Comparison of ENCODE assay signal across 1 cellular context in the genomic region with DNA sequence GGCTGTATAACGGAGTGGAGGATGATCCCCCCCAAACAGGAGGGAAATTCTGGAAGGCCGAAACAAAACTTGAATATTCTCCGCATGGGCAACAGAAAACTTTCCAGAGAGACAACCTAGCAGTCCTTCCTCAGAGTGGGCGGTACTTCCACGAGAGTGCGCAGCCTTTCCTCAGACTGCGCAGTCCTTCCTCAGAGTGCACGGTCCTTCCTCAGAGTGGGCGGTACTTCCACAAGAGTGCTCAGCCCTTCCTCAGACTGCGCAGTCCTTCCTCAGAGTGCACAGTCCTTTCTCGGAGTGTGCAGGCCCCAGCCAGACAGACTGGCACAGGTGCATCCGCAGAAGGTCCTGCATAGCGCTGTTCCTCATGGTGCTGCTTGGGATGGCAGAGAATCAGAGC.
TF ChIP-seq lines count a peak whose summit lies in the region.

No MANE protein-coding gene starts in this region.

TF ChIP-seq in K562, 482 proteins besides CTCF, POLR2A, EP300 and RAD21:
- TF ChIP-seq HNRNPLL (IDR thresholded peaks at IDR 0.05; ENCODE audit: low read depth, low read length, poor library complexity, severe bottlenecking) = peak; percentile 71
- peak in 1 of 2 experiments; percentile 27; a peak in 1 of 4 replicates for TF ChIP-seq NRF1 (conservative IDR thresholded peaks at IDR 0.05 in 1 of 2, IDR thresholded peaks at IDR 0.05 in 1 of 2)
- no peak for TF ChIP-seq SRSF7 (optimal IDR thresholded peaks at IDR 0.05; ENCODE audit: low read depth, low read length)
- no peak for TF ChIP-seq TSC22D4 (tag; IDR thresholded peaks at IDR 0.05)
- no peak for TF ChIP-seq TFE3 (CRISPR knock-in tag; IDR thresholded peaks at IDR 0.05)
